1 cellular context compared by ENCODE assay signal in genomic region chr16:67924140-67924906, GRCh38.
TF ChIP-seq lines count a peak whose summit lies in the region.

No MANE protein-coding gene starts in this region.

TF ChIP-seq in HEK293, 187 proteins besides CTCF, POLR2A, EP300 and RAD21 (continued from another document):
- TF ChIP-seq KLF1 (tag by site-specific recombination; IDR thresholded peaks at IDR 0.05) (no peak), GLIS2 (tag by site-specific recombination; IDR thresholded peaks at IDR 0.05) (no peak), ZNF433 (tag by site-specific recombination; IDR thresholded peaks at IDR 0.05; ENCODE audit: low read depth) (no peak), ZNF610 (tag by site-specific recombination; IDR thresholded peaks at IDR 0.05; ENCODE audit: borderline replicate concordance) (no peak), ZNF548 (tag by site-specific recombination; IDR thresholded peaks at IDR 0.05) (no peak), ZNF341 (tag by site-specific recombination; IDR thresholded peaks at IDR 0.05; ENCODE audit: low read depth) (peak; percentile 30; the same call in 1 of the 2 replicates)
